ENCODE assay signal across 22 cellular contexts in genomic region chr11:41499429-41499828, GRCh38. TPM values are rescaled to one million over a fixed set of nuclear protein-coding genes. Genes with fewer than 3 reads are reported as not detected.
"Had no signal": no experiment of that assay in that cellular context is flagged by ENCODE, and none has a peak within 500 bp of the region (broad histone marks: within the 10 kb centered on the region; RNA-seq: fewer than 3 reads in every experiment).

No MANE protein-coding gene starts in this region.

- H3K4me3 ChIP-seq: left ventricle myocardium inferior, right lobe of liver, skin epidermis, stomach, suprapubic skin, tibial nerve had no signal

- H3K9me3 ChIP-seq: left ventricle myocardium inferior, right lobe of liver, stomach, suprapubic skin, tibial nerve had no signal

- DNase-seq: activated CD4-positive, alpha-beta memory T cell treated with anti-CD3 and anti-CD28 coated beads, Interleukin-2, amount 10 ng/mL, durations not matched to agents 7 days and 5 days; activated CD4-positive, alpha-beta T cell treated with anti-CD3 and anti-CD28 coated beads, Interleukin-2, amount 10 ng/mL, durations not matched to agents 24 days and 14 days; activated effector memory CD4-positive, alpha-beta T cell treated with anti-CD3 and anti-CD28 coated beads, Interleukin-2, amount 50 U/mL, for 16 hours; activated T-cell treated with anti-CD3 and anti-CD28 coated beads, Interleukin-2, amount 50 U/mL, for 72 hours; anterior cingulate cortex; effector CD4-positive, alpha-beta T cell; erythroblast; kidney glomerular epithelial cell; left ventricle myocardium inferior; natural killer cell; nucleus accumbens; right lobe of liver; stimulated activated CD4-positive, alpha-beta T cell treated with anti-CD3 and anti-CD28 coated beads, Interleukin-2, amount 100 ng/mL, for 24 hours; stomach; T-helper 17 cell had no signal

- H3K27ac ChIP-seq: left ventricle myocardium inferior, right lobe of liver, skin epidermis, stomach, suprapubic skin, tibial nerve had no signal

- H3K4me1 ChIP-seq: left ventricle myocardium inferior, right lobe of liver, stomach had no signal

- ATAC-seq: activated CD4-positive, CD25-positive, alpha-beta regulatory T cell treated with anti-CD3 and anti-CD28 coated beads, Interleukin-2, amount 50 U/mL, for 24 hours; activated T-cell treated with anti-CD3 and anti-CD28 coated beads, Interleukin-2, amount 50 U/mL, for 72 hours; natural killer cell; right lobe of liver; stimulated activated effector memory CD8-positive, alpha-beta T cell treated with anti-CD3 and anti-CD28 coated beads, Interleukin-12 subunit alpha, Interleukin-12 subunit beta, amount 100 ng/mL, for 72 hours; T-helper 17 cell had no signal

- H3K36me3 ChIP-seq: left ventricle myocardium inferior, right lobe of liver, stomach, suprapubic skin, tibial nerve had no signal

- H3K27me3 ChIP-seq: right lobe of liver, stomach, suprapubic skin, tibial nerve had no signal

RNA-seq across cellular contexts. Expression of gene LRRC4C, which starts 40.0 kb away (rescaled TPM):
- total RNA-seq: activated CD4-positive, alpha-beta memory T cell treated with anti-CD3 and anti-CD28 coated beads, Interleukin-2, amount 10 ng/mL, durations not matched to agents 7 days and 5 days; activated CD4-positive, alpha-beta T cell treated with anti-CD3 and anti-CD28 coated beads, Interleukin-2, amount 10 ng/mL, durations not matched to agents 24 days and 14 days; activated T-cell treated with anti-CD3 and anti-CD28 coated beads, Interleukin-2, amount 50 U/mL, for 72 hours; glomerular endothelial cell; lung microvascular endothelial cell; natural killer cell; T-helper 17 cell had no signal
